Comparison of ENCODE assay signal across 13 cellular contexts in the genomic region with DNA sequence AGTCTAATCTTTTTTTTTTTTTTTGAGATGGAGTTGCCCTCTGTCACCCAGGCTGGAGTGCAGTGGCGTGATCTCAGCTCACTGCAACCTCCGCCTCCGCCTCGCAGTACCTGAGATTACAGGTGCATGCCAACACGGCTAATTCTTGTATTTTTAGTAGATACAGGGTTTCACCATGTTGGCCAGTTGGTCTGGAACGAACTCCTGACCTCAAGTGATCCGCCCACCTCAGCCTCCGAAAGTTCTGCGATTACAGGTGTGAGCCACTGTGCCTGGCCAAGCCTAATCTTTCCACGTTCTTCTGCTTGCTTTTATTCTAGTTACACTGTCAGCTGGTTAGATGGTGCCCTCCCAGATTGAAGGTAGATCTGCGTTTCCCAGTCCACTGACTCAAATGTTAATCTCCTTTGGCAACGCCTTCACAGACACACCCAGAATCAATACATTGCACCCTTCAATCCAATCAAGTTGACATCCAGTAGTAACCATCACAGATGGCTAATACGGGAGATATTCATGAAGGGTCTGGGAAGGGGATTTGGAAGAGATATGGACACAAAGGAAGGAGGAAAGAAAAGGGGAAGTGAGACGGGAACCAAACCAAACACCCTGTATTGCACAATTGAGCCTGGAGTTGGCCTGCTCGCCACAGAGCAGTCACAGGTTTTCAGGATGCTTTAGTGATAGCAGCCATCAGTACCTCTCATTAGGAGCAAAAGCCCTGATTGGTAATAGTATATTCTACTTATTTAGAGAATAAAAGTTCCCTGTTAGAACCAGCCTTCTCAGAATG.
"Had no signal": no experiment of that assay in that cellular context is flagged by ENCODE, and none has a peak within 500 bp of the region (broad histone marks: within the 10 kb centered on the region; RNA-seq: fewer than 3 reads in every experiment).

No MANE protein-coding gene starts in this region.

- H3K27me3 ChIP-seq: body of pancreas, gastrocnemius medialis, heart right ventricle, tibial artery, vagina had no signal

- H3K9me3 ChIP-seq: body of pancreas, gastrocnemius medialis, heart right ventricle, tibial artery, vagina had no signal

- FAIRE-seq: colon had no signal

- H3K4me3 ChIP-seq: body of pancreas, gastrocnemius medialis, heart right ventricle, tibial artery, vagina had no signal

- H3K4me1 ChIP-seq: body of pancreas, gastrocnemius medialis, heart right ventricle, vagina had no signal

- ATAC-seq: body of pancreas; gastrocnemius medialis; heart right ventricle; left colon; stimulated activated effector memory CD8-positive, alpha-beta T cell treated with anti-CD3 and anti-CD28 coated beads, Interleukin-12 subunit alpha, Interleukin-12 subunit beta, amount 100 ng/mL, for 72 hours had no signal

- DNase-seq: activated CD4-positive, alpha-beta T cell treated with anti-CD3 and anti-CD28 coated beads, Interleukin-2, amount 10 ng/mL, durations not matched to agents 7 days and 5 days; activated naive CD8-positive, alpha-beta T cell treated with anti-CD3 and anti-CD28 coated beads for 36 hours; amygdala; body of pancreas; erythroblast; gastrocnemius medialis; heart right ventricle; left colon; naive B cell; tibial artery had no signal

- H3K36me3 ChIP-seq: gastrocnemius medialis, heart right ventricle, tibial artery, vagina had no signal

- H3K27ac ChIP-seq: body of pancreas, gastrocnemius medialis, heart right ventricle, tibial artery, vagina had no signal
